Comparison of ENCODE assay signal across 10 cellular contexts in genomic region chr4:152225680-152226079, GRCh38.
"Had no signal": no experiment of that assay in that cellular context is flagged by ENCODE, and none has a peak within 500 bp of the region (broad histone marks: within the 10 kb centered on the region; RNA-seq: fewer than 3 reads in every experiment).

No MANE protein-coding gene starts in this region.

- H3K27ac Mint-ChIP-seq: IgD-negative memory B cell had no signal

- H3K4me3 ChIP-seq: GM23248, HAP-1 had no signal

- H3K36me3 ChIP-seq: HAP-1 had no signal

- ATAC-seq: HCT116, HepG2 had no signal

- H3K36me3 Mint-ChIP-seq: IgD-negative memory B cell had no signal

- H3K4me3 Mint-ChIP-seq: IgD-negative memory B cell had no signal

- H3K4me1 ChIP-seq: HAP-1 had no signal

- H3K27ac ChIP-seq: GM23248, HL-60, KMS-11 had no signal

- DNase-seq: GM23248, GOT3, H7, KBM-7 had no signal

- H3K4me1 Mint-ChIP-seq: IgD-negative memory B cell had no signal

- H3K9me3 Mint-ChIP-seq: IgD-negative memory B cell had no signal
